ENCODE assay signal across 26 cellular contexts in the genomic region with DNA sequence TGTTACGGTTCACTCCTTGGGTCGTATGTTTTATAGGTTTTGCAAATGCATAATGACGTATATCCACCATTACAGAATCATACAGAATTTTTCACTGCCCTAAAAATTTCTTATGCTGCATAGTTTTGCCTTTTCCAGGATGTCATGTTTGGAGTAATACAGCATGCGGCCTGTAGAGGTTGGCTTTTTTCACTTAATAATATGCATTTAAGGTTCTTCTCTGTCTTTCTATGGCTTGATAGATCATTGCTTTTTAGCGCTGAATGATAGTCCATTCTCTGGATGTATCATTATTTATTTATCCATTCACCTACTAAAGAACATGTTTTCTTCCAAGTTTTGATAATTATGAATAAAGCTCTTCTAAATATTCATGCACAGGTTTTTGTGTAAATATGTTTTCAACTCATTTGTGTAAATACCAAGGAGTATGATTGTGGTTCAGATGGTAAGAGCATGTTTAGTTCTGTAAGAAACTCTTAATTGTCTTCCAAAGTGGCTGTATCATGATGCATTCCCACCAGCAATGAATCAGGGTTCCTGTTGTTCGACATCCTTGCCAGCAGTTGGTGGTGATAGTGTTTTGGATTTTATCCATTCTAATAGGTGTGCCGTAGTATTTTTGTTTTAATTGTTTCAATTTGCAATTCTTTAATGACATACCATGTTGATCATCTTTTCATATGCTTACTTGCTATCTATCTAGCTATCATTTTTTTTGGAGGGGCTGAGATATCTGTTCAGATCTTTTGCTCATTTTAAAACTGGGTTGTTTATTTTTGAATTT.
DNase-seq lines count a peak whose midpoint lies in the region; ATAC-seq and TF ChIP-seq lines count a peak whose summit lies in the region.
"Had no signal": no experiment of that assay in that cellular context is flagged by ENCODE, and none has a peak within 500 bp of the region (broad histone marks: within the 10 kb centered on the region; RNA-seq: fewer than 3 reads in every experiment).

No MANE protein-coding gene starts in this region.

- in situ Hi-C loops in astrocyte of the spinal cord (cut with HindIII; ENCODE audit: low sequenced_read_pairs): no loop called here

- peak overlapping the region; percentile 42; the same call in 1 of the 2 replicates for H3K27ac Mint-ChIP-seq in HFFc6
- H3K27ac Mint-ChIP-seq in glutamatergic neuron (ENCODE audit: unreplicated experiment): no peak overlapping the region
- H3K27ac Mint-ChIP-seq: activated CD4-positive, alpha-beta T cell treated with anti-CD3 and anti-CD28 coated beads, Interleukin-2, amount 10 ng/mL, durations not matched to agents 7 days and 5 days; B cell; CD8-positive, alpha-beta memory T cell; nephron had no signal

- no peak overlapping the region for H3K4me3 ChIP-seq in astrocyte of the spinal cord (ENCODE audit: low read depth, low read length)
- H3K4me3 ChIP-seq in aorta (ENCODE audit: low read length in 2 of 2): no peak overlapping the region
- H3K4me3 ChIP-seq: A549, heart left ventricle, lung, pancreas had no signal

- H3K27me3 Mint-ChIP-seq in HFFc6 (ENCODE audit: insufficient read depth): no peaks in the 10 kb centered on the region
- H3K27me3 Mint-ChIP-seq in glutamatergic neuron (ENCODE audit: unreplicated experiment): no peaks in the 10 kb centered on the region
- H3K27me3 Mint-ChIP-seq: activated CD4-positive, alpha-beta T cell treated with anti-CD3 and anti-CD28 coated beads, Interleukin-2, amount 10 ng/mL, durations not matched to agents 7 days and 5 days; B cell; CD8-positive, alpha-beta memory T cell; central memory CD8-positive, alpha-beta T cell had no signal

- no peaks in the 10 kb centered on the region for H3K36me3 ChIP-seq in aorta (ENCODE audit: control insufficient read depth in 1 of 2, insufficient read depth in 2 of 2, low read length in 1 of 2)
- H3K36me3 ChIP-seq: heart left ventricle, pancreas had no signal

- H3K27me3 ChIP-seq in aorta (ENCODE audit: control insufficient read depth in 1 of 2, insufficient read depth in 2 of 2, low read length in 1 of 2): no peaks in the 10 kb centered on the region
- H3K27me3 ChIP-seq: heart left ventricle, pancreas had no signal

- H3K27ac ChIP-seq in aorta (ENCODE audit: low read depth in 1 of 2, low read length in 2 of 2): no peak overlapping the region
- H3K27ac ChIP-seq: A549, heart left ventricle, pancreas had no signal

- TF ChIP-seq CTCF in HFFc6 (IDR thresholded peaks at IDR 0.05) (no peak), astrocyte of the spinal cord (IDR thresholded peaks at IDR 0.05; ENCODE audit: low read depth, low read length) (no peak), glutamatergic neuron (IDR thresholded peaks at IDR 0.05; ENCODE audit: partially characterized antibody, unreplicated experiment) (peak; percentile 33)

- H3K36me3 Mint-ChIP-seq in HFFc6 (ENCODE audit: low read depth) (peaks cover 5% of the 10 kb centered on the region; the same call in 1 of the 2 replicates), glutamatergic neuron (ENCODE audit: unreplicated experiment) (no peaks in the 10 kb centered on the region)
- H3K36me3 Mint-ChIP-seq: CD8-positive, alpha-beta memory T cell had no signal

- ATAC-seq in HG03139 (IDR thresholded peaks at IDR 0.05; ENCODE audit: unreplicated experiment) (no peak), aorta (ENCODE audit: low FRiP score) (no peak), GM18520 (IDR thresholded peaks at IDR 0.05; ENCODE audit: unreplicated experiment) (no peak), GM21381 (IDR thresholded peaks at IDR 0.05; ENCODE audit: unreplicated experiment) (no peak)
- ATAC-seq: A549, heart left ventricle, pancreas had no signal

- H3K9me3 Mint-ChIP-seq in HFFc6 (peaks cover 28% of the 10 kb centered on the region), glutamatergic neuron (ENCODE audit: unreplicated experiment) (no peaks in the 10 kb centered on the region)
- H3K9me3 Mint-ChIP-seq: activated CD4-positive, alpha-beta T cell treated with anti-CD3 and anti-CD28 coated beads, Interleukin-2, amount 10 ng/mL, durations not matched to agents 7 days and 5 days had no signal

- H3K4me1 ChIP-seq in aorta (ENCODE audit: control insufficient read depth in 1 of 2, insufficient read depth in 2 of 2, low read length in 2 of 2): peaks cover 0 to 2% of the 10 kb centered on the region in 2 donors
- H3K4me1 ChIP-seq: A549, pancreas had no signal

- H3K4me3 Mint-ChIP-seq in HFFc6 (peak overlapping the region; percentile 24; the same call in 1 of the 2 replicates), glutamatergic neuron (ENCODE audit: unreplicated experiment) (no peak overlapping the region)
- H3K4me3 Mint-ChIP-seq: activated CD4-positive, alpha-beta T cell treated with anti-CD3 and anti-CD28 coated beads, Interleukin-2, amount 10 ng/mL, durations not matched to agents 7 days and 5 days; B cell; CD8-positive, alpha-beta memory T cell; central memory CD8-positive, alpha-beta T cell; nephron had no signal

- H3K4me1 Mint-ChIP-seq in HFFc6 (ENCODE audit: low read depth) (peaks cover 12% of the 10 kb centered on the region; the same call in 1 of the 2 replicates), glutamatergic neuron (ENCODE audit: low read depth, unreplicated experiment) (no peaks in the 10 kb centered on the region)
- H3K4me1 Mint-ChIP-seq: B cell had no signal

- DNase-seq in A172 (ENCODE audit: low spot score): peak; percentile 67
- DNase-seq in HFFc6: peak; percentile 22
- DNase-seq in astrocyte of the spinal cord (ENCODE audit: low read depth, low spot score): peak; percentile 57
- DNase-seq in glutamatergic neuron: no peak
- DNase-seq in aorta: no peak
- DNase-seq: activated CD4-positive, alpha-beta T cell treated with anti-CD3 and anti-CD28 coated beads, Interleukin-2, amount 10 ng/mL, durations not matched to agents 7 days and 5 days; activated naive CD4-positive, alpha-beta T cell treated with Interleukin-2 at 50 U/mL for 16 hours; amygdala; CD8-positive, alpha-beta memory T cell; heart left ventricle; Karpas-422; NCI-H1048; NCI-H1694; NCI-H510A treated with DMSO at 0.1 percent for 48 hours; pancreas; stimulated activated CD4-positive, alpha-beta T cell treated with anti-CD3 and anti-CD28 coated beads, Interleukin-2, amount 100 ng/mL, for 48 hours; T-helper 9 cell; trophoblast cell had no signal

- 80 to 82% methylated on average over 7 of the region's 7 CpGs for WGBS in aorta, 2 donors

- intact Hi-C loops in aorta (cut with DNase I): no loop called here

- H3K9me3 ChIP-seq in aorta (ENCODE audit: control insufficient read depth, low read length): no peaks in the 10 kb centered on the region
- H3K9me3 ChIP-seq: A549, pancreas had no signal

Comparison
In these comparisons a context has a peak if more than half of its experiments do, and no peak if none do; other contexts are left out.
1. DNase-seq: peak in A172 (single experiment), HFFc6 (single experiment) and astrocyte of the spinal cord (single experiment); none in glutamatergic neuron (single experiment) and aorta (0 of 2).